ENCODE assay signal across 28 cellular contexts in genomic region chr4:178271386-178271785, GRCh38.
"Had no signal": no experiment of that assay in that cellular context is flagged by ENCODE, and none has a peak within 500 bp of the region (broad histone marks: within the 10 kb centered on the region; RNA-seq: fewer than 3 reads in every experiment).

No MANE protein-coding gene starts in this region.

- H3K4me3 ChIP-seq: body of pancreas, breast epithelium, PC-9 had no signal

- DNase-seq: activated CD4-positive, alpha-beta T cell treated with anti-CD3 and anti-CD28 coated beads for 1 hour; activated CD4-positive, alpha-beta T cell treated with anti-CD3 and anti-CD28 coated beads for 48 hours; activated CD4-positive, alpha-beta T cell treated with anti-CD3 and anti-CD28 coated beads, Interleukin-2, amount 50 U/mL, for 4 hours; activated CD4-positive, CD25-positive, alpha-beta regulatory T cell; activated CD8-positive, alpha-beta T cell treated with anti-CD3 and anti-CD28 coated beads, Interleukin-2, amount 10 ng/mL, durations not matched to agents 7 days and 5 days; activated gamma-delta T cell; activated naive CD4-positive, alpha-beta T cell treated with Interleukin-2 at 50 U/mL for 16 hours; activated naive CD8-positive, alpha-beta T cell treated with anti-CD3 and anti-CD28 coated beads, Interleukin-2, amount 10 ng/mL, durations not matched to agents 7 days and 5 days; activated T-cell treated with anti-CD3 and anti-CD28 coated beads, Interleukin-2, amount 50 U/mL, for 24 hours; amygdala; body of pancreas; NCI-H1048; NCI-H1105 treated with DMSO at 0.1 percent for 48 hours; NCI-H1436; NCI-H1694; NCI-H1930; NCI-H2081 treated with DMSO at 0.1 percent for 48 hours; NCI-H226; NCI-H446 treated with DMSO at 0.1 percent for 48 hours; NCI-H69; NK-92 treated with Interleukin-12 subunit alpha and Interleukin-12 subunit beta, amount 100 ng/mL, for 24 hours; PC-9; SIG-M5; T1000; WERI-Rb-1 had no signal

- H3K27me3 ChIP-seq: body of pancreas, breast epithelium had no signal

- ATAC-seq: activated CD8-positive, alpha-beta T cell treated with anti-CD3 and anti-CD28 coated beads, Interleukin-2, amount 10 ng/mL, durations not matched to agents 7 days and 5 days; body of pancreas; Right ventricle myocardium inferior had no signal

- H3K4me1 ChIP-seq: body of pancreas, breast epithelium had no signal

- H3K36me3 ChIP-seq: breast epithelium, WERI-Rb-1 had no signal

- H2AFZ ChIP-seq: PC-9 had no signal

- H3K9me3 ChIP-seq: body of pancreas, breast epithelium had no signal

- H3K27ac ChIP-seq: body of pancreas, breast epithelium, PC-9, RWPE1, WERI-Rb-1 had no signal

- H3K4me2 ChIP-seq: PC-9 had no signal
